ENCODE assay signal across 14 cellular contexts in genomic region chr1:201295861-201296260, GRCh38. TPM values are rescaled to one million over a fixed set of nuclear protein-coding genes. Genes with fewer than 3 reads are reported as not detected.
DNase-seq lines count a peak whose midpoint lies in the region; ATAC-seq and TF ChIP-seq lines count a peak whose summit lies in the region.
"Had no signal": no experiment of that assay in that cellular context is flagged by ENCODE, and none has a peak within 500 bp of the region (broad histone marks: within the 10 kb centered on the region; RNA-seq: fewer than 3 reads in every experiment).

No MANE protein-coding gene starts in this region.

- H2BK12ac ChIP-seq in neuronal stem cell (ENCODE audit: low read length) = peak overlapping the region; percentile 49

- no peak overlapping the region for H3K27ac Mint-ChIP-seq in CD8-positive, alpha-beta memory T cell
- H3K27ac Mint-ChIP-seq: activated CD4-positive, alpha-beta T cell treated with anti-CD3 and anti-CD28 coated beads, Interleukin-2, amount 10 ng/mL, durations not matched to agents 7 days and 5 days; stimulated activated effector memory CD8-positive, alpha-beta T cell treated with anti-CD3 and anti-CD28 coated beads, Interleukin-12 subunit alpha, Interleukin-12 subunit beta, amount 100 ng/mL, for 72 hours had no signal

- CTCF ChIA-PET in CD8-positive, alpha-beta memory T cell (lab: Charles Lee) = no interaction called here

- H3K27me3 Mint-ChIP-seq in CD8-positive, alpha-beta memory T cell = peaks cover 22 to 50% of the 10 kb centered on the region in 2 donors

- no peak overlapping the region for H2BK120ac ChIP-seq in neuronal stem cell (ENCODE audit: low read depth, low read length)

- H3K14ac ChIP-seq in neuronal stem cell (ENCODE audit: low read length) = no peak overlapping the region

- POLR2A ChIA-PET in CD8-positive, alpha-beta memory T cell (lab: Charles Lee) = no interaction called here

- H3K36me3 ChIP-seq in neuronal stem cell (replicated peaks in 1 of 2; ENCODE audit: control insufficient read depth in 2 of 2, insufficient read depth in 2 of 2, low read length in 2 of 2) = no peaks in the 10 kb centered on the region
- no peaks in the 10 kb centered on the region for H3K36me3 ChIP-seq in CD8-positive, alpha-beta memory T cell (ENCODE audit: insufficient read depth, low read length)
- H3K36me3 ChIP-seq in left ventricle myocardium inferior = no peaks in the 10 kb centered on the region
- H3K36me3 ChIP-seq: HAP-1 had no signal

- no peak overlapping the region for H4K8ac ChIP-seq in neuronal stem cell (ENCODE audit: low read depth, low read length)

- intact Hi-C loops in left ventricle myocardium inferior (cut with micrococcal nuclease) = no loop called here

- H3K27me3 ChIP-seq in neuronal stem cell (ENCODE audit: control insufficient read depth in 3 of 3, insufficient read depth in 3 of 3, low read depth in 1 of 3, low read length in 3 of 3) (peaks cover 0 to 32% (median 0%) of the 10 kb centered on the region in 3 experiments), left ventricle myocardium inferior (ENCODE audit: low read depth) (peaks cover 31% of the 10 kb centered on the region)
- H3K27me3 ChIP-seq in CD8-positive, alpha-beta memory T cell (ENCODE audit: insufficient read depth, low read length, poor library complexity, severe bottlenecking) = peaks cover 4% of the 10 kb centered on the region

- TF ChIP-seq CTCF in AG10803 (conservative IDR thresholded peaks at IDR 0.05; ENCODE audit: low read length) (no peak), left ventricle myocardium inferior (IDR thresholded peaks at IDR 0.05; ENCODE audit: borderline replicate concordance) (no peak)

- no peak overlapping the region for H4K91ac ChIP-seq in neuronal stem cell (ENCODE audit: low read depth, low read length, poor library complexity)

- H3K4me3 ChIP-seq in AG10803 (ENCODE audit: low read length) (no peak overlapping the region), neuronal stem cell (ENCODE audit: low read length in 2 of 2) (no peak overlapping the region), left ventricle myocardium inferior (no peak overlapping the region)
- H3K4me3 ChIP-seq in CD8-positive, alpha-beta memory T cell (ENCODE audit: low read length) = no peak overlapping the region
- H3K4me3 ChIP-seq: coronary artery, HAP-1 had no signal

- H3K9ac ChIP-seq in neuronal stem cell (ENCODE audit: low read depth, low read length, poor library complexity) = no peak overlapping the region

- no CpG with 5 or more reads among the region's 3 CpGs for WGBS in neuronal stem cell (ENCODE audit: extremely low coverage in 2 of 2, insufficient read length in 2 of 2, insufficient replicate concordance in 1 of 2), 2 donors

- H3K27ac ChIP-seq in neuronal stem cell (replicated peaks; ENCODE audit: low read length) = no peak overlapping the region
- no peak overlapping the region for H3K27ac ChIP-seq in CD8-positive, alpha-beta memory T cell (ENCODE audit: low read depth, low read length)
- H3K27ac ChIP-seq in left ventricle myocardium inferior (replicated peaks) = no peak overlapping the region
- H3K27ac ChIP-seq: coronary artery had no signal

- no peak overlapping the region for H3K4me3 Mint-ChIP-seq in CD8-positive, alpha-beta memory T cell
- H3K4me3 Mint-ChIP-seq: activated CD4-positive, alpha-beta T cell treated with anti-CD3 and anti-CD28 coated beads, Interleukin-2, amount 10 ng/mL, durations not matched to agents 7 days and 5 days; stimulated activated effector memory CD8-positive, alpha-beta T cell treated with anti-CD3 and anti-CD28 coated beads, Interleukin-12 subunit alpha, Interleukin-12 subunit beta, amount 100 ng/mL, for 72 hours had no signal

- H3K4me1 Mint-ChIP-seq in CD8-positive, alpha-beta memory T cell = no peaks in the 10 kb centered on the region
- H3K4me1 Mint-ChIP-seq: activated CD4-positive, alpha-beta T cell treated with anti-CD3 and anti-CD28 coated beads, Interleukin-2, amount 10 ng/mL, durations not matched to agents 7 days and 5 days; stimulated activated effector memory CD8-positive, alpha-beta T cell treated with anti-CD3 and anti-CD28 coated beads, Interleukin-12 subunit alpha, Interleukin-12 subunit beta, amount 100 ng/mL, for 72 hours had no signal

- no peaks in the 10 kb centered on the region for H3K9me3 Mint-ChIP-seq in CD8-positive, alpha-beta memory T cell
- H3K9me3 Mint-ChIP-seq: activated CD4-positive, alpha-beta T cell treated with anti-CD3 and anti-CD28 coated beads, Interleukin-2, amount 10 ng/mL, durations not matched to agents 7 days and 5 days; stimulated activated effector memory CD8-positive, alpha-beta T cell treated with anti-CD3 and anti-CD28 coated beads, Interleukin-12 subunit alpha, Interleukin-12 subunit beta, amount 100 ng/mL, for 72 hours had no signal

- no peak overlapping the region for H2AFZ ChIP-seq in neuronal stem cell (ENCODE audit: low read length)

- no peak for ATAC-seq in GM19455 (IDR thresholded peaks at IDR 0.05; ENCODE audit: unreplicated experiment)
- ATAC-seq: stimulated activated effector memory CD8-positive, alpha-beta T cell treated with anti-CD3 and anti-CD28 coated beads, Interleukin-12 subunit alpha, Interleukin-12 subunit beta, amount 100 ng/mL, for 72 hours had no signal

- no peaks in the 10 kb centered on the region for H3K79me1 ChIP-seq in neuronal stem cell (ENCODE audit: low read depth, low read length)

- DNase-seq in AG10803 (ENCODE audit: low read depth) (peak; percentile 74), M059J (ENCODE audit: low read depth) (peak; percentile 78), dedifferentiated amniotic fluid mesenchymal stem cell (ENCODE audit: extremely low spot score) (peak; percentile 63), neuronal stem cell (ENCODE audit: low spot score) (no peak), SK-N-DZ (ENCODE audit: low spot score) (no peak), left ventricle myocardium inferior (no peak)
- DNase-seq in CD8-positive, alpha-beta memory T cell = no peak
- DNase-seq: activated CD4-positive, alpha-beta T cell treated with anti-CD3 and anti-CD28 coated beads, Interleukin-2, amount 10 ng/mL, durations not matched to agents 7 days and 5 days; activated gamma-delta T cell; C1 segment of cervical spinal cord had no signal

- no peak overlapping the region for H3K23ac ChIP-seq in neuronal stem cell (ENCODE audit: low read depth, low read length, poor library complexity)

- no peaks in the 10 kb centered on the region for H3K36me3 Mint-ChIP-seq in CD8-positive, alpha-beta memory T cell
- H3K36me3 Mint-ChIP-seq: stimulated activated effector memory CD8-positive, alpha-beta T cell treated with anti-CD3 and anti-CD28 coated beads, Interleukin-12 subunit alpha, Interleukin-12 subunit beta, amount 100 ng/mL, for 72 hours had no signal

- no peak overlapping the region for H2AK5ac ChIP-seq in neuronal stem cell (ENCODE audit: low read depth, low read length)

- no peak overlapping the region for H2BK5ac ChIP-seq in neuronal stem cell (ENCODE audit: low read length)

- no peak overlapping the region for H3K18ac ChIP-seq in neuronal stem cell (ENCODE audit: low read length)

- H3K4me1 ChIP-seq in neuronal stem cell (ENCODE audit: control insufficient read depth in 2 of 2, insufficient read depth in 1 of 2, low read depth in 1 of 2, low read length in 2 of 2) = peaks cover 0 to 12% of the 10 kb centered on the region in 2 donors
- H3K4me1 ChIP-seq in CD8-positive, alpha-beta memory T cell (ENCODE audit: insufficient read depth, low read length) = no peaks in the 10 kb centered on the region
- H3K4me1 ChIP-seq in left ventricle myocardium inferior = peaks cover 16% of the 10 kb centered on the region

- H3K4me2 ChIP-seq in neuronal stem cell (ENCODE audit: insufficient read depth, low read length, poor library complexity, severe bottlenecking) = no peak overlapping the region

- no peak overlapping the region for H2BK15ac ChIP-seq in neuronal stem cell (ENCODE audit: low read length)

- H3K4ac ChIP-seq in neuronal stem cell (ENCODE audit: low read length) = no peak overlapping the region

- no peaks in the 10 kb centered on the region for H3K9me3 ChIP-seq in neuronal stem cell (replicated peaks in 1 of 2; ENCODE audit: control insufficient read depth in 2 of 2, insufficient read depth in 1 of 2, low read depth in 1 of 2, low read length in 2 of 2)
- no peaks in the 10 kb centered on the region for H3K9me3 ChIP-seq in CD8-positive, alpha-beta memory T cell (ENCODE audit: low read length)
- H3K9me3 ChIP-seq in left ventricle myocardium inferior (replicated peaks) = no peaks in the 10 kb centered on the region
- H3K9me3 ChIP-seq: HAP-1 had no signal

RNA-seq across cellular contexts. Expression of gene PKP1, which starts 12.6 kb away (rescaled TPM):
- total RNA-seq in M059J (2014; rRNA removed; shearing (Covaris generic)) = 0.15 TPM in 1 of 2 replicates, not detected in the other
- polyA plus RNA-seq in neuronal stem cell (2013, experiment 1 of 2) = 0.04 TPM
- polyA plus RNA-seq in neuronal stem cell (2013, experiment 2 of 2) = 0.03 TPM
- not detected for total RNA-seq in CD8-positive, alpha-beta memory T cell
- not detected for polyA plus RNA-seq in CD8-positive, alpha-beta memory T cell
- 0.14 and 0.23 TPM in 2 replicates for polyA plus RNA-seq in SK-N-DZ (2014; cell fraction: cytosol; rRNA removed)
- 0.15 and 0.35 TPM in 2 replicates for polyA plus RNA-seq in SK-N-DZ (2014; cell fraction: nucleus; rRNA removed)
- 0.38 TPM for total RNA-seq in left ventricle myocardium inferior
- total RNA-seq: activated CD4-positive, alpha-beta T cell treated with anti-CD3 and anti-CD28 coated beads, Interleukin-2, amount 10 ng/mL, durations not matched to agents 7 days and 5 days had no signal

Comparison
In these comparisons a context has a peak if more than half of its experiments do, and no peak if none do; other contexts are left out.
1. DNase-seq: peak in AG10803 (single experiment), M059J (single experiment) and dedifferentiated amniotic fluid mesenchymal stem cell (single experiment); none in neuronal stem cell (single experiment), CD8-positive, alpha-beta memory T cell (0 of 5), SK-N-DZ (single experiment) and left ventricle myocardium inferior (single experiment).